19 cellular contexts compared by ENCODE assay signal in genomic region chr1:232594018-232594502, GRCh38. TPM values are rescaled to one million over a fixed set of nuclear protein-coding genes. Genes with fewer than 3 reads are reported as not detected.
DNase-seq lines count a peak whose midpoint lies in the region; ATAC-seq, FAIRE-seq and TF ChIP-seq lines count a peak whose summit lies in the region.
"Had no signal": no experiment of that assay in that cellular context is flagged by ENCODE, and none has a peak within 500 bp of the region (broad histone marks: within the 10 kb centered on the region; RNA-seq: fewer than 3 reads in every experiment).

No MANE protein-coding gene starts in this region.

- no peak overlapping the region for H3K4me2 ChIP-seq in astrocyte (ENCODE audit: low read length)

- FAIRE-seq in astrocyte (lab: Jason Lieb, UNC) (no peak), GM19239 (lab: Jason Lieb, UNC) (no peak)

- 70 to 72% (median 70%) methylated on average over 9 of the region's 9 CpGs for WGBS in heart left ventricle, 4 donors

- no peak for TF ChIP-seq CTCF in heart left ventricle (IDR thresholded peaks at IDR 0.05)
- no peak for TF ChIP-seq CTCF in astrocyte (IDR thresholded peaks at IDR 0.05; ENCODE audit: insufficient read depth, low read depth, low read length)

- H3K9me3 ChIP-seq in heart left ventricle (no peaks in the 10 kb centered on the region), astrocyte (ENCODE audit: insufficient read depth, low read depth, low read length) (no peaks in the 10 kb centered on the region)
- H3K9me3 ChIP-seq: adrenal gland had no signal

- TF ChIP-seq POLR2A in heart left ventricle (IDR thresholded peaks at IDR 0.05): no peak

- H3K9ac ChIP-seq in astrocyte (ENCODE audit: low read length): no peak overlapping the region

- H3K27ac Mint-ChIP-seq in astrocyte (ENCODE audit: unreplicated experiment): peak overlapping the region; percentile 83
- no peak overlapping the region for H3K27ac Mint-ChIP-seq in stimulated activated naive CD8-positive, alpha-beta T cell treated with anti-CD3 and anti-CD28 coated beads, Interleukin-15, amount 100 ng/mL, for 72 hours
- H3K27ac Mint-ChIP-seq: natural killer cell had no signal

- H3K9me3 Mint-ChIP-seq in astrocyte (ENCODE audit: unreplicated experiment): no peaks in the 10 kb centered on the region
- peaks cover 0 to 5% of the 10 kb centered on the region in 2 donors for H3K9me3 Mint-ChIP-seq in stimulated activated naive CD8-positive, alpha-beta T cell treated with anti-CD3 and anti-CD28 coated beads, Interleukin-15, amount 100 ng/mL, for 72 hours
- H3K9me3 Mint-ChIP-seq: natural killer cell had no signal

- H4K20me1 ChIP-seq in astrocyte (ENCODE audit: insufficient read depth, low read length): peaks cover 8% of the 10 kb centered on the region

- peak overlapping the region in 4 of 12 donors; percentile 0 to 10 (median 6) for H3K4me3 ChIP-seq in heart left ventricle
- no peak overlapping the region for H3K4me3 ChIP-seq in astrocyte (ENCODE audit: insufficient read depth, low read depth, low read length)
- H3K4me3 ChIP-seq: adrenal gland, SK-N-MC had no signal

- peak overlapping the region in 8 of 12 donors; percentile 41 to 85 (median 67) for H3K27ac ChIP-seq in heart left ventricle
- no peak overlapping the region for H3K27ac ChIP-seq in astrocyte (ENCODE audit: low read depth, low read length)
- H3K27ac ChIP-seq: adrenal gland, SK-N-MC, WERI-Rb-1 had no signal

- H3K27me3 Mint-ChIP-seq in astrocyte (ENCODE audit: low read depth, unreplicated experiment): no peaks in the 10 kb centered on the region
- H3K27me3 Mint-ChIP-seq in stimulated activated naive CD8-positive, alpha-beta T cell treated with anti-CD3 and anti-CD28 coated beads, Interleukin-15, amount 100 ng/mL, for 72 hours: no peaks in the 10 kb centered on the region

- H3K36me3 ChIP-seq in heart left ventricle (no peaks in the 10 kb centered on the region), astrocyte (ENCODE audit: insufficient read depth, low read length) (no peaks in the 10 kb centered on the region)
- H3K36me3 ChIP-seq: adrenal gland, WERI-Rb-1 had no signal

- peaks cover 28% of the 10 kb centered on the region for H3K4me1 Mint-ChIP-seq in astrocyte (ENCODE audit: low read depth, unreplicated experiment)
- H3K4me1 Mint-ChIP-seq in stimulated activated naive CD8-positive, alpha-beta T cell treated with anti-CD3 and anti-CD28 coated beads, Interleukin-15, amount 100 ng/mL, for 72 hours: peaks cover 40% of the 10 kb centered on the region

- ATAC-seq in heart left ventricle (peak in 2 of 4 donors; percentile 17 to 36), GM18868 (IDR thresholded peaks at IDR 0.05; ENCODE audit: unreplicated experiment) (no peak), HG03520 (IDR thresholded peaks at IDR 0.05; ENCODE audit: unreplicated experiment) (no peak)
- peak; percentile 48 for ATAC-seq in stimulated activated naive CD8-positive, alpha-beta T cell treated with anti-CD3 and anti-CD28 coated beads, Interleukin-15, amount 100 ng/mL, for 72 hours
- ATAC-seq: natural killer cell had no signal

- intact Hi-C loops in heart left ventricle (cut with DNase I) (no loop called here), cardiac septum (cut with DNase I) (no loop called here)

- peaks cover 16% of the 10 kb centered on the region for H3K79me2 ChIP-seq in astrocyte (ENCODE audit: insufficient read depth, low read length)

- no peaks in the 10 kb centered on the region for H3K36me3 Mint-ChIP-seq in astrocyte (ENCODE audit: low read depth, unreplicated experiment)
- H3K36me3 Mint-ChIP-seq: natural killer cell had no signal

- H2AFZ ChIP-seq in astrocyte (ENCODE audit: low read depth, low read length): no peak overlapping the region

- H3K4me1 ChIP-seq in heart left ventricle (peaks cover 6 to 89% (median 61%) of the 10 kb centered on the region in 12 donors), astrocyte (ENCODE audit: insufficient read depth, low read length) (peaks cover 4% of the 10 kb centered on the region)

- H3K4me3 Mint-ChIP-seq in astrocyte (ENCODE audit: unreplicated experiment): peak overlapping the region; percentile 27
- H3K4me3 Mint-ChIP-seq in stimulated activated naive CD8-positive, alpha-beta T cell treated with anti-CD3 and anti-CD28 coated beads, Interleukin-15, amount 100 ng/mL, for 72 hours: no peak overlapping the region
- H3K4me3 Mint-ChIP-seq: natural killer cell had no signal

- H3K27me3 ChIP-seq in heart left ventricle (no peaks in the 10 kb centered on the region), astrocyte (ENCODE audit: insufficient read depth, low read length) (no peaks in the 10 kb centered on the region)
- H3K27me3 ChIP-seq: adrenal gland had no signal

- no peak for DNase-seq in heart left ventricle
- DNase-seq in cardiac septum (ENCODE audit: low spot score): no peak
- peak; percentile 49 for DNase-seq in astrocyte (ENCODE audit: low read depth)
- DNase-seq in kidney tubule cell (ENCODE audit: low spot score): peak; percentile 31
- DNase-seq in stimulated activated naive CD8-positive, alpha-beta T cell treated with anti-CD3 and anti-CD28 coated beads, Interleukin-15, amount 100 ng/mL, for 72 hours: no peak
- no peak for DNase-seq in GM19239 (ENCODE audit: insufficient read length, low spot score)
- DNase-seq: activated T-cell treated with anti-CD3 and anti-CD28 coated beads for 4 hours; adrenal gland; AML-193; DMS79 treated with DMSO at 0.1 percent for 48 hours; foreskin melanocyte; KG1; natural killer cell; NCI-H187 treated with DMSO at 0.1 percent for 48 hours; NK-92 treated with Interleukin-12 subunit alpha and Interleukin-12 subunit beta, amount 100 ng/mL, for 24 hours; WERI-Rb-1 had no signal

RNA-seq across cellular contexts. Expression of gene SIPA1L2, which starts 35.9 kb away (rescaled TPM):
- total RNA-seq in heart left ventricle: 100 to 1,000 TPM in 5 of 9 donors, 10 to 100 TPM in 4; 70.8 to 148 (median 102) TPM
- polyA plus RNA-seq in heart left ventricle: 100 to 1,000 TPM in 1 of 2 donors, 10 to 100 TPM in 1; 18.1 to 103 TPM
- total RNA-seq in cardiac septum: 98.7 TPM
- 12.2 and 14.9 TPM in 2 replicates for total RNA-seq in astrocyte

Comparison
In these comparisons a context has a peak if more than half of its experiments do, and no peak if none do; other contexts are left out.
1. DNase-seq: peak in astrocyte (single experiment) and kidney tubule cell (single experiment); none in heart left ventricle (0 of 5), cardiac septum (single experiment), stimulated activated naive CD8-positive, alpha-beta T cell treated with anti-CD3 and anti-CD28 coated beads, Interleukin-15, amount 100 ng/mL, for 72 hours (0 of 2) and GM19239 (single experiment).